ENCODE assay signal across 35 cellular contexts in genomic region chr10:75597691-75598455, GRCh38.
A peak's percentile ranks its signal among the peaks of the same experiment; 100 is the strongest.
DNase-seq lines count a peak whose midpoint lies in the region; ATAC-seq and TF ChIP-seq lines count a peak whose summit lies in the region.
"Had no signal": no experiment of that assay in that cellular context is flagged by ENCODE, and none has a peak within 500 bp of the region (broad histone marks: within the 10 kb centered on the region; RNA-seq: fewer than 3 reads in every experiment).

No MANE protein-coding gene starts in this region.

- intact Hi-C loops in left ventricle myocardium inferior (cut with micrococcal nuclease) = no loop called here

- H3K36me3 ChIP-seq in HUES48 (ENCODE audit: control insufficient read depth, insufficient read depth, low read length) (no peaks in the 10 kb centered on the region), left ventricle myocardium inferior (no peaks in the 10 kb centered on the region)
- H3K36me3 ChIP-seq: brain microvascular endothelial cell, esophagus squamous epithelium, heart left ventricle, pancreas, SJSA1, stomach, thyroid gland, vagina had no signal

- H3K4me1 ChIP-seq in HUES48 (ENCODE audit: control insufficient read depth, insufficient read depth, low read length) (peaks cover 64% of the 10 kb centered on the region), left ventricle myocardium inferior (peaks cover 15% of the 10 kb centered on the region)
- H3K4me1 ChIP-seq: esophagus squamous epithelium, foreskin keratinocyte, SJSA1, vagina had no signal

- no peaks in the 10 kb centered on the region for H3K36me3 Mint-ChIP-seq in nephron progenitor cell (ENCODE audit: low read depth)
- H3K36me3 Mint-ChIP-seq: WTC11 had no signal

- H3K27ac ChIP-seq in HUES48 (ENCODE audit: low read depth, low read length) (peak overlapping the region; percentile 34), left ventricle myocardium inferior (replicated peaks) (no peak overlapping the region)
- H3K27ac ChIP-seq: brain microvascular endothelial cell, esophagus squamous epithelium, foreskin keratinocyte, GM23248, heart left ventricle, pancreas, SJSA1, stomach, thyroid gland, vagina had no signal

- H3K27me3 ChIP-seq in HUES48 (ENCODE audit: control insufficient read depth, insufficient read depth, low read length) (peaks cover 49% of the 10 kb centered on the region), left ventricle myocardium inferior (ENCODE audit: low read depth) (no peaks in the 10 kb centered on the region)
- H3K27me3 ChIP-seq: brain microvascular endothelial cell, esophagus squamous epithelium, heart left ventricle, pancreas, stomach, thyroid gland, vagina had no signal

- no peak for ATAC-seq in HG03139 (IDR thresholded peaks at IDR 0.05; ENCODE audit: unreplicated experiment)
- ATAC-seq in left lobe of liver = no peak
- ATAC-seq: foreskin keratinocyte, heart left ventricle, right cardiac atrium had no signal

- no peak for TF ChIP-seq CTCF in GM12865 (IDR thresholded peaks at IDR 0.05; ENCODE audit: insufficient read depth, low read depth, low read length, missing control alignments)
- no peak for TF ChIP-seq CTCF in nephron progenitor cell (IDR thresholded peaks at IDR 0.05)
- no peak for TF ChIP-seq CTCF in left ventricle myocardium inferior (IDR thresholded peaks at IDR 0.05; ENCODE audit: borderline replicate concordance)

- DNase-seq in GM12865 (ENCODE audit: low read depth) (peak; percentile 61), NCI-H748 (lab: John Stamatoyannopoulos, UW; ENCODE audit: unreplicated experiment) (peak; percentile 70), nephron progenitor cell (no peak), left ventricle myocardium inferior (no peak), left lobe of liver (ENCODE audit: low spot score) (no peak)
- DNase-seq in central memory CD4-positive, alpha-beta T cell = no peak
- DNase-seq: activated CD4-positive, alpha-beta T cell treated with anti-CD3 and anti-CD28 coated beads, Interleukin-2, amount 10 ng/mL, durations not matched to agents 24 days and 14 days; activated CD8-positive, alpha-beta memory T cell treated with anti-CD3 and anti-CD28 coated beads for 24 hours; activated naive CD4-positive, alpha-beta T cell treated with anti-CD3 and anti-CD28 coated beads, Interleukin-2, amount 50 U/mL, for 16 hours; activated T-cell treated with anti-CD3 and anti-CD28 coated beads for 4 hours; brain microvascular endothelial cell; CD4-positive, alpha-beta T cell; DND-41; esophagus squamous epithelium; foreskin keratinocyte; GM23248; heart left ventricle; KBM-7; MM.1S; NCI-H1105 treated with DMSO at 0.1 percent for 48 hours; NCI-H2107; pancreas; right cardiac atrium; RPMI8226; stimulated activated CD4-positive, alpha-beta T cell treated with anti-CD3 and anti-CD28 coated beads, Interleukin-2, amount 100 ng/mL, for 24 hours; stomach; thyroid gland had no signal

- H3K4me1 Mint-ChIP-seq in nephron progenitor cell = peaks cover 93% of the 10 kb centered on the region
- H3K4me1 Mint-ChIP-seq: activated CD4-positive, alpha-beta T cell treated with anti-CD3 and anti-CD28 coated beads, Interleukin-2, amount 10 ng/mL, durations not matched to agents 24 days and 14 days had no signal

- no peaks in the 10 kb centered on the region for H3K9me3 Mint-ChIP-seq in nephron progenitor cell
- H3K9me3 Mint-ChIP-seq: activated CD4-positive, alpha-beta T cell treated with anti-CD3 and anti-CD28 coated beads, Interleukin-2, amount 10 ng/mL, durations not matched to agents 24 days and 14 days; activated T-helper 2 cell treated with anti-CD3 and anti-CD28 coated beads, Interferon-gamma antibody, Interleukin-2, Interleukin-4, amounts not matched to agents 10 μg/mL and 5 μg/mL and 100 μg/mL, durations not matched to agents 14 hours and 24 hours and 36 hours; CD4-positive, alpha-beta T cell; nephron had no signal

- H3K4me3 Mint-ChIP-seq in nephron progenitor cell = peak overlapping the region; percentile 66
- H3K4me3 Mint-ChIP-seq: activated CD4-positive, alpha-beta T cell treated with anti-CD3 and anti-CD28 coated beads, Interleukin-2, amount 10 ng/mL, durations not matched to agents 24 days and 14 days; CD4-positive, alpha-beta T cell; nephron had no signal

- H3K9ac ChIP-seq in HUES48 (ENCODE audit: low read depth, low read length) = no peak overlapping the region
- H3K9ac ChIP-seq: GM23248 had no signal

- no peaks in the 10 kb centered on the region for H3K27me3 Mint-ChIP-seq in nephron progenitor cell (ENCODE audit: low read depth, poor library complexity)
- H3K27me3 Mint-ChIP-seq: activated CD4-positive, alpha-beta T cell treated with anti-CD3 and anti-CD28 coated beads, Interleukin-2, amount 10 ng/mL, durations not matched to agents 24 days and 14 days had no signal

- no peak overlapping the region for H3K4me3 ChIP-seq in GM12865 (ENCODE audit: low read depth, low read length)
- H3K4me3 ChIP-seq in HUES48 (ENCODE audit: low read depth, low read length) = peak overlapping the region; percentile 24; the same call in 1 of the 2 replicates
- no peak overlapping the region for H3K4me3 ChIP-seq in left ventricle myocardium inferior
- H3K4me3 ChIP-seq: esophagus squamous epithelium, GM23248, heart left ventricle, pancreas, SJSA1, smooth muscle cell, stomach, thyroid gland, vagina had no signal

- H3K9me3 ChIP-seq in HUES48 (ENCODE audit: control insufficient read depth, insufficient read depth, low read length) (no peaks in the 10 kb centered on the region), left ventricle myocardium inferior (replicated peaks) (no peaks in the 10 kb centered on the region)
- H3K9me3 ChIP-seq: esophagus squamous epithelium, heart left ventricle, pancreas, SJSA1, stomach, thyroid gland, vagina had no signal

- H3K27ac Mint-ChIP-seq in nephron progenitor cell = peak overlapping the region; percentile 94
- H3K27ac Mint-ChIP-seq: activated CD4-positive, alpha-beta T cell treated with anti-CD3 and anti-CD28 coated beads, Interleukin-2, amount 10 ng/mL, durations not matched to agents 24 days and 14 days; activated T-helper 2 cell treated with anti-CD3 and anti-CD28 coated beads, Interferon-gamma antibody, Interleukin-2, Interleukin-4, amounts not matched to agents 10 μg/mL and 5 μg/mL and 100 μg/mL, durations not matched to agents 14 hours and 24 hours and 36 hours; CD4-positive, alpha-beta T cell; WTC11 had no signal

Comparison
In these comparisons a context has a peak if more than half of its experiments do, and no peak if none do; other contexts are left out.
1. DNase-seq: peak in GM12865 (single experiment) and NCI-H748 (single experiment); none in nephron progenitor cell (single experiment), left ventricle myocardium inferior (single experiment), central memory CD4-positive, alpha-beta T cell (single experiment) and left lobe of liver (single experiment).